8 cellular contexts compared by ENCODE assay signal in the genomic region with DNA sequence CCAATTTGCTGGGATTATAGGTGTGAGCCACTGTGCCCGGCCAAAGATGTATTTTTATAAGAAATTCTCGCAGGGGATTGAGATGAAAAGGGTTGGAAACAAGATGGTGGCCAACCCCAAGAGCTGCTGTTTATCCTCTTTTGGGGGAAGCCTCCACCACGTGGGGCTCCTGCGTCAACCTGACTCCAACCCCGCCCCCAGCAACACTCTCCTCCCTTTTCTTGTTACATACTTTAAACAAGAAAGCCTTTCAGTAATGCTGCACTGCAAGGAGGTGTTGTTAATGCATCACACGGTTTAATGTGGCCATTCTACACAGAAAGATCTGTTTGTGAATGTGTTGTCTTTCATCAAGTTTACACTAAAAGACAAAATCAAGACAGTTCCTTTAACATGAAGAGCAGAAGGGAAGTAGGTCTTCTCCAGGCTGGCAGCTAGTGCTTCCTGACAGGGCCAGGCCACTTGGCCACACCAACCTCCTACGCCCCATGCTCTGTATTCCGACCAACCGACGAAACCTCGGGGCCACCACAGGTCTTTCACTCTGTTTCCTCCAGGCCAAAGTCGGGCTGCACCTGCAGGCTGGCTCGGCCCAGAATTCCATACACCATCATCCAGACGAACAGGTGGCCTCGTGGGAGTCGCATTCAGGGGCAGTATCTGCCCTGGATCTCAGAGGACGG. TPM values are rescaled to one million over a fixed set of nuclear protein-coding genes. Genes with fewer than 3 reads are reported as not detected.
DNase-seq lines count a peak whose midpoint lies in the region; ATAC-seq and TF ChIP-seq lines count a peak whose summit lies in the region.
"Had no signal": no experiment of that assay in that cellular context is flagged by ENCODE, and none has a peak within 500 bp of the region (broad histone marks: within the 10 kb centered on the region; RNA-seq: fewer than 3 reads in every experiment).

No MANE protein-coding gene starts in this region.

- H3K27ac ChIP-seq in colonic mucosa: no peak overlapping the region

- H3K9me3 ChIP-seq in colonic mucosa: no peaks in the 10 kb centered on the region

- H3K4me3 Mint-ChIP-seq in IgD-negative memory B cell (peak overlapping the region; percentile 12 to 94 (median 50)), progenitor cell of endocrine pancreas (ENCODE audit: low read depth) (no peak overlapping the region)

- no peak for ATAC-seq in activated naive CD4-positive, alpha-beta T cell treated with anti-CD3 and anti-CD28 coated beads, Interleukin-2, amount 50 U/mL, for 72 hours
- ATAC-seq in HG02610 (IDR thresholded peaks at IDR 0.05; ENCODE audit: unreplicated experiment): no peak

- H3K9ac ChIP-seq in colonic mucosa (ENCODE audit: low read depth in 2 of 2, low read length in 2 of 2): no peak overlapping the region

- intact Hi-C loops in colonic mucosa (cut with DNase I): no loop called here

- no peak overlapping the region for H3K4me3 ChIP-seq in colonic mucosa

- no peaks in the 10 kb centered on the region for H3K27me3 ChIP-seq in colonic mucosa

- H3K27ac Mint-ChIP-seq in IgD-negative memory B cell (peak overlapping the region; percentile 68 to 95 (median 91)), progenitor cell of endocrine pancreas (peak overlapping the region; percentile 59)
- H3K27ac Mint-ChIP-seq in activated naive CD4-positive, alpha-beta T cell treated with anti-CD3 and anti-CD28 coated beads, Interleukin-2, amount 50 U/mL, for 72 hours: peak overlapping the region; percentile 55 to 94

- H3K36me3 Mint-ChIP-seq in IgD-negative memory B cell (peaks cover 1% of the 10 kb centered on the region), progenitor cell of endocrine pancreas (ENCODE audit: insufficient read depth) (peaks cover 3% of the 10 kb centered on the region)
- H3K36me3 Mint-ChIP-seq in activated naive CD4-positive, alpha-beta T cell treated with anti-CD3 and anti-CD28 coated beads, Interleukin-2, amount 50 U/mL, for 72 hours: peaks cover 12 to 14% of the 10 kb centered on the region in 2 donors

- peaks cover 35 to 51% (median 44%) of the 10 kb centered on the region in 3 donors for H3K4me1 Mint-ChIP-seq in IgD-negative memory B cell
- peaks cover 42% of the 10 kb centered on the region for H3K4me1 Mint-ChIP-seq in progenitor cell of endocrine pancreas (ENCODE audit: low read depth)

- no peaks in the 10 kb centered on the region for H3K36me3 ChIP-seq in colonic mucosa

- TF ChIP-seq CTCF in GM10266 (IDR thresholded peaks at IDR 0.05; ENCODE audit: control insufficient read depth, insufficient read depth, low read depth, missing control alignments): no peak
- no peak for TF ChIP-seq CTCF in progenitor cell of endocrine pancreas (IDR thresholded peaks at IDR 0.05; ENCODE audit: unreplicated experiment)
- no peak for TF ChIP-seq CTCF in colonic mucosa (IDR thresholded peaks at IDR 0.05)

- peak; percentile 62 for DNase-seq in GM10266 (ENCODE audit: extremely low spot score)
- DNase-seq in activated naive CD4-positive, alpha-beta T cell treated with anti-CD3 and anti-CD28 coated beads, Interleukin-2, amount 50 U/mL, for 72 hours (ENCODE audit: low spot score in 2 of 2): no peak
- DNase-seq in progenitor cell of endocrine pancreas (ENCODE audit: low spot score, unreplicated experiment): no peak
- DNase-seq in NCI-H128 (lab: John Stamatoyannopoulos, UW; ENCODE audit: unreplicated experiment): no peak
- DNase-seq in colonic mucosa: no peak
- DNase-seq: Karpas-422 had no signal

- H3K27me3 Mint-ChIP-seq in IgD-negative memory B cell: peaks cover 2% of the 10 kb centered on the region
- no peaks in the 10 kb centered on the region for H3K27me3 Mint-ChIP-seq in progenitor cell of endocrine pancreas

- no peaks in the 10 kb centered on the region for H3K9me3 Mint-ChIP-seq in IgD-negative memory B cell
- H3K9me3 Mint-ChIP-seq in activated naive CD4-positive, alpha-beta T cell treated with anti-CD3 and anti-CD28 coated beads, Interleukin-2, amount 50 U/mL, for 72 hours: no peaks in the 10 kb centered on the region
- no peaks in the 10 kb centered on the region for H3K9me3 Mint-ChIP-seq in progenitor cell of endocrine pancreas (ENCODE audit: low read depth)

- peaks cover 7% of the 10 kb centered on the region for H3K4me1 ChIP-seq in colonic mucosa

RNA-seq across cellular contexts. Expression of a gene that starts 25.9 kb away (rescaled TPM):
- 3.5 TPM for polyA plus RNA-seq in IgD-negative memory B cell
- 10 to 100 TPM; 15.8 to 24.7 TPM for total RNA-seq in activated naive CD4-positive, alpha-beta T cell treated with anti-CD3 and anti-CD28 coated beads, Interleukin-2, amount 50 U/mL, for 72 hours
- total RNA-seq in progenitor cell of endocrine pancreas (24.8 and 26.3 TPM in 2 replicates), colonic mucosa (10 to 100 TPM; 13.3 to 16.1 TPM)

RNA-seq across cellular contexts. Expression of a gene that starts 48.7 kb away (rescaled TPM):
- 5.6 TPM for polyA plus RNA-seq in IgD-negative memory B cell
- total RNA-seq in activated naive CD4-positive, alpha-beta T cell treated with anti-CD3 and anti-CD28 coated beads, Interleukin-2, amount 50 U/mL, for 72 hours: 10 to 100 TPM; 13.1 to 23.0 TPM
- total RNA-seq in progenitor cell of endocrine pancreas (14.0 and 16.2 TPM in 2 replicates), colonic mucosa (1 to 10 TPM; 3.2 to 6.3 TPM)
